In genomic region chr9:111483862-111484563, GRCh38 we compare ENCODE assay signal across 8 cellular contexts. TPM values are rescaled to one million over a fixed set of nuclear protein-coding genes. Genes with fewer than 3 reads are reported as not detected.
DNase-seq lines count a peak whose midpoint lies in the region; ATAC-seq and TF ChIP-seq lines count a peak whose summit lies in the region.

A gene with protein sequence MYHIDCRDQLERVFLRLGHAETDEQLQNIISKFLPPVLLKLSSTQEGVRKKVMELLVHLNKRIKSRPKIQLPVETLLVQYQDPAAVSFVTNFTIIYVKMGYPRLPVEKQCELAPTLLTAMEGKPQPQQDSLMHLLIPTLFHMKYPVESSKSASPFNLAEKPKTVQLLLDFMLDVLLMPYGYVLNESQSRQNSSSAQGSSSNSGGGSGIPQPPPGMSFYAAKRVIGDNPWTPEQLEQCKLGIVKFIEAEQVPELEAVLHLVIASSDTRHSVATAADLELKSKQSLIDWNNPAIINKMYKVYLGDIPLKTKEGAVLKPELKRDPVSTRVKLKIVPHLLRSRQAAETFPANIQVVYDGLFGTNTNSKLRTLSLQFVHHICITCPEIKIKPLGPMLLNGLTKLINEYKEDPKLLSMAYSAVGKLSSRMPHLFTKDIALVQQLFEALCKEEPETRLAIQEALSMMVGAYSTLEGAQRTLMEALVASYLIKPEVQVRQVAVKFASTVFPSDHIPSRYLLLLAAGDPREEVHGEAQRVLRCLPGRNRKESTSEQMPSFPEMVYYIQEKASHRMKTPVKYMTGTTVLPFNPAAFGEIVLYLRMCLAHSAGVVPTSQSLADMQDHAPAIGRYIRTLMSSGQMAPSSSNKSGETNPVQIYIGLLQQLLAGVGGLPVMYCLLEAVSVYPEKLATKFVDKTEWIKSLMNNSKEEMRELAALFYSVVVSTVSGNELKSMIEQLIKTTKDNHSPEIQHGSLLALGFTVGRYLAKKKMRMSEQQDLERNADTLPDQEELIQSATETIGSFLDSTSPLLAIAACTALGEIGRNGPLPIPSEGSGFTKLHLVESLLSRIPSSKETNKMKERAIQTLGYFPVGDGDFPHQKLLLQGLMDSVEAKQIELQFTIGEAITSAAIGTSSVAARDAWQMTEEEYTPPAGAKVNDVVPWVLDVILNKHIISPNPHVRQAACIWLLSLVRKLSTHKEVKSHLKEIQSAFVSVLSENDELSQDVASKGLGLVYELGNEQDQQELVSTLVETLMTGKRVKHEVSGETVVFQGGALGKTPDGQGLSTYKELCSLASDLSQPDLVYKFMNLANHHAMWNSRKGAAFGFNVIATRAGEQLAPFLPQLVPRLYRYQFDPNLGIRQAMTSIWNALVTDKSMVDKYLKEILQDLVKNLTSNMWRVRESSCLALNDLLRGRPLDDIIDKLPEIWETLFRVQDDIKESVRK (N-terminal part only) (minus strand): TSS chr9:111484383. CDS start chr9:111472918, 11,465 bp downstream.

- ATAC-seq in GM19438 (IDR thresholded peaks at IDR 0.05; ENCODE audit: low read depth, unreplicated experiment), result peak; percentile 54
- ATAC-seq in HG03558 (IDR thresholded peaks at IDR 0.05; ENCODE audit: extremely low read depth, unreplicated experiment), result peak; percentile 40
- peak; percentile 83 for ATAC-seq in Panc1

- no peak for TF ChIP-seq POLR2A in esophagus muscularis mucosa (IDR thresholded peaks at IDR 0.05; ENCODE audit: low read depth)

- peak; percentile 38 for DNase-seq in CMK (ENCODE audit: low read depth)
- DNase-seq in Panc1 (ENCODE audit: low read depth, low spot score), result no peak
- peak; percentile 44 for DNase-seq in activated T-helper 1 cell treated with Interleukin-2 at 50 U/mL for 16 hours (ENCODE audit: low read depth)
- no peak for DNase-seq in esophagus muscularis mucosa (ENCODE audit: extremely low spot score)
- peak; percentile 35 for DNase-seq in stimulated activated CD8-positive, alpha-beta memory T cell treated with anti-CD3 and anti-CD28 coated beads, Interleukin-7, amount 100 ng/mL, for 24 hours (ENCODE audit: low read depth)

- POLR2A ChIA-PET in Panc1 (lab: Charles Lee), result no interaction called here

- in situ Hi-C loops in Panc1 (cut with HindIII; ENCODE audit: low pct_unique_long_range_greater_than_20kb, low sequenced_read_pairs), result no loop called here

- BruUV-seq in Panc1 (replicated peaks; lab: Mats Ljungman, UMichigan), result no TSS peak

- peak within 1 kb of the TSS; percentile 87 for H3K27ac ChIP-seq in Panc1 (ENCODE audit: low read length)
- H3K27ac ChIP-seq in esophagus muscularis mucosa (replicated peaks in 1 of 4), result peak within 1 kb of the TSS; percentile 97 to 99 (median 99)
- H3K27ac ChIP-seq in muscle layer of duodenum (ENCODE audit: low read length), result peak within 1 kb of the TSS; percentile 71

- CTCF ChIA-PET in Panc1 (lab: Charles Lee), result interaction anchor here (0.6 kb wide), 1 partner anchor 586 kb away, joined by 3 read pairs; no protein-coding TSS in a partner anchor

- H3K4me1 ChIP-seq in Panc1 (ENCODE audit: control insufficient read depth, insufficient read depth, low read length), result no peaks in the 10 kb centered on the region; the same call in 1 of the 2 replicates
- peaks cover 9 to 42% (median 37%) of the 10 kb centered on the region in 4 donors for H3K4me1 ChIP-seq in esophagus muscularis mucosa
- peaks cover 5 to 6% of the 10 kb centered on the region in 2 donors for H3K4me1 ChIP-seq in muscle layer of duodenum (ENCODE audit: control insufficient read depth in 1 of 2, insufficient read depth in 2 of 2, low read length in 2 of 2)

- H3K36me3 ChIP-seq in Panc1 (ENCODE audit: control insufficient read depth, insufficient read depth, low read length) (no peaks in the 10 kb centered on the region; the same call in 1 of the 2 replicates), esophagus muscularis mucosa (no peaks in the 10 kb centered on the region), muscle layer of duodenum (ENCODE audit: control insufficient read depth in 1 of 2, insufficient read depth in 2 of 2, low read length in 2 of 2) (peaks cover 0 to 7% of the 10 kb centered on the region in 2 donors)

- H3K27me3 ChIP-seq in Panc1 (ENCODE audit: control insufficient read depth, insufficient read depth, low read length) (no peaks in the 10 kb centered on the region), esophagus muscularis mucosa (no peaks in the 10 kb centered on the region), muscle layer of duodenum (ENCODE audit: low read depth, low read length) (no peaks in the 10 kb centered on the region)

- intact Hi-C loops in Panc1 (cut with micrococcal nuclease; ENCODE audit: unreplicated experiment) (no loop called here), esophagus muscularis mucosa (cut with DNase I) (loop anchor here (5.0 kb wide), 1 partner anchor 43 kb away; the partner anchor contains the start of gene ZNF483)

- no peak for TF ChIP-seq EP300 in esophagus muscularis mucosa (IDR thresholded peaks at IDR 0.05)

- no peaks in the 10 kb centered on the region for H3K9me3 ChIP-seq in Panc1 (ENCODE audit: control insufficient read depth, insufficient read depth, low read depth, low read length)
- H3K9me3 ChIP-seq in esophagus muscularis mucosa, result no peaks in the 10 kb centered on the region
- H3K9me3 ChIP-seq in muscle layer of duodenum (ENCODE audit: control insufficient read depth in 1 of 2, low read length in 2 of 2), result no peaks in the 10 kb centered on the region

- TF ChIP-seq CTCF in Panc1 (IDR thresholded peaks at IDR 0.05), result no peak
- no peak for TF ChIP-seq CTCF in esophagus muscularis mucosa (IDR thresholded peaks at IDR 0.05)

- peak within 1 kb of the TSS; percentile 76 to 83 for H3K4me3 ChIP-seq in Panc1 (ENCODE audit: low read depth in 2 of 2, low read length in 2 of 2)
- H3K4me3 ChIP-seq in esophagus muscularis mucosa, result peak within 1 kb of the TSS; percentile 86 to 99 (median 93)
- peak within 1 kb of the TSS; percentile 68 to 95 for H3K4me3 ChIP-seq in muscle layer of duodenum (ENCODE audit: low read depth in 1 of 2, low read length in 2 of 2)

- WGBS in esophagus muscularis mucosa, result no CpG with 5 or more reads among the region's 99 CpGs

RNA-seq across cellular contexts. Expression of the gene that starts here (rescaled TPM):
- total RNA-seq in Panc1 (2021; ENCODE audit: unreplicated experiment), result 69.4 TPM
- 35.6 TPM for polyA plus RNA-seq in Panc1 (2012; ENCODE audit: insufficient read length)
- total RNA-seq in esophagus muscularis mucosa, result 10 to 100 TPM; 72.9 to 89.3 (median 80.6) TPM

Comparison
In these comparisons a context has a peak if more than half of its experiments do, and no peak if none do; other contexts are left out.
1. DNase-seq: peak in CMK (single experiment), activated T-helper 1 cell treated with Interleukin-2 at 50 U/mL for 16 hours (single experiment) and stimulated activated CD8-positive, alpha-beta memory T cell treated with anti-CD3 and anti-CD28 coated beads, Interleukin-7, amount 100 ng/mL, for 24 hours (single experiment); none in Panc1 (single experiment) and esophagus muscularis mucosa (single experiment).
2. Peak in every context shown above with its lines, with median percentiles within 50 percentile points of each other: ATAC-seq, H3K27ac ChIP-seq and H3K4me3 ChIP-seq.